In genomic region chr5:32330126-32330971, GRCh38 we compare ENCODE assay signal across 1 cellular context.
TF ChIP-seq lines count a peak whose summit lies in the region.

No MANE protein-coding gene starts in this region.

TF ChIP-seq in HepG2, 621 proteins besides CTCF, POLR2A, EP300 and RAD21 (continued from another document):
- TF ChIP-seq CSRNP2 (CRISPR knock-in tag; conservative IDR thresholded peaks at IDR 0.05; ENCODE audit: low read depth) (no peak), DDIT3 (CRISPR knock-in tag; IDR thresholded peaks at IDR 0.05) (no peak), SNRNP70 (IDR thresholded peaks at IDR 0.05; ENCODE audit: low read depth, low read length) (no peak), EEA1 (CRISPR knock-in tag; IDR thresholded peaks at IDR 0.05; ENCODE audit: borderline replicate concordance) (no peak), ZNF329 (CRISPR knock-in tag; IDR thresholded peaks at IDR 0.05; ENCODE audit: low read depth) (no peak), NRL (CRISPR knock-in tag; IDR thresholded peaks at IDR 0.05; ENCODE audit: borderline replicate concordance) (no peak), THAP11 (CRISPR knock-in tag; IDR thresholded peaks at IDR 0.05) (no peak), HMGXB4 (CRISPR knock-in tag; IDR thresholded peaks at IDR 0.05; ENCODE audit: borderline replicate concordance in 1 of 2, low read depth in 1 of 2) (no peak), RBM22 (optimal IDR thresholded peaks at IDR 0.05; ENCODE audit: low read length) (no peak), JUNB (CRISPR knock-in tag; IDR thresholded peaks at IDR 0.05; ENCODE audit: borderline replicate concordance) (no peak), HOXA7 (CRISPR knock-in tag; IDR thresholded peaks at IDR 0.05) (no peak), HNRNPUL1 (IDR thresholded peaks at IDR 0.05; ENCODE audit: low read depth, low read length) (no peak), NONO (IDR thresholded peaks at IDR 0.05) (no peak), NONO (CRISPR knock-in tag; conservative IDR thresholded peaks at IDR 0.05) (no peak), ARNT2 (CRISPR knock-in tag; IDR thresholded peaks at IDR 0.05; ENCODE audit: low read depth) (no peak), JDP2 (CRISPR knock-in tag; IDR thresholded peaks at IDR 0.05; ENCODE audit: borderline replicate concordance) (no peak), IKZF1 (IDR thresholded peaks at IDR 0.05) (no peak), TAF1 (CRISPR knock-in tag; IDR thresholded peaks at IDR 0.05) (no peak), FLYWCH1 (CRISPR knock-in tag; IDR thresholded peaks at IDR 0.05) (no peak), FOXC1 (CRISPR knock-in tag; IDR thresholded peaks at IDR 0.05; ENCODE audit: borderline replicate concordance) (no peak), ZFP1 (CRISPR knock-in tag; IDR thresholded peaks at IDR 0.05) (no peak), NFYC (CRISPR knock-in tag; IDR thresholded peaks at IDR 0.05) (no peak), RARG (CRISPR knock-in tag; IDR thresholded peaks at IDR 0.05; ENCODE audit: low read depth) (no peak), ZNF605 (CRISPR knock-in tag; IDR thresholded peaks at IDR 0.05) (peak; percentile 3; the same call in 1 of the 2 replicates)
